In the genomic region with DNA sequence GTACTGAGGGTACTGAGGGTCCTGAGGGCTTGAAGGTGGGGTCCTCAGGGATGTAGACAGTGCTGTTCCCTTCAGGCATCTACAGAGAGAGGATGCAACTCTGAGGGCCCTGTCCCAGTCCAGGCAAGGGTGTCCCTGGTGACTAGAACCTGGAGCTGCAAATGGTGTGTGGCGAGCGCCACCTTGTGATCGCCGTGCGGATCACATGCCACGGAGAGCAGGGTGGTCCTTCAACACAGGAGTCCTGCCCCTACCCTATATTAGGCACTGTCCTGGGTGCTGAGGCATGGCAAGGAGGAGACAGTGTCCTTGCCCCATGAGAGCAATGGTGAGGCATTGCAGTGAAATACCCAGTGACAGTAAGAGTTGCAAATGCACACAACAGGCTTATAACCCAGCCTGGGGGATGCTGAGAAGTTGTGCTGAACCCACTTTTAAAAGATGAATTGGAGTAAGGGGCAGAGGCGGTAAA, we compare ENCODE assay signal across 9 cellular contexts. TPM values are rescaled to one million over a fixed set of nuclear protein-coding genes. Genes with fewer than 3 reads are reported as not detected.
A peak's percentile ranks its signal among the peaks of the same experiment; 100 is the strongest.
DNase-seq lines count a peak whose midpoint lies in the region; ATAC-seq and TF ChIP-seq lines count a peak whose summit lies in the region.
"Had no signal": no experiment of that assay in that cellular context is flagged by ENCODE, and none has a peak within 500 bp of the region (broad histone marks: within the 10 kb centered on the region; RNA-seq: fewer than 3 reads in every experiment).

No MANE protein-coding gene starts in this region.

- no peak overlapping the region for H3K9ac ChIP-seq in IMR-90 (ENCODE audit: low read depth, low read length)

- H3K18ac ChIP-seq in IMR-90 (ENCODE audit: low read depth, low read length): no peak overlapping the region

- H2BK15ac ChIP-seq in IMR-90 (ENCODE audit: low read depth, low read length): no peak overlapping the region

- POLR2A ChIA-PET in IMR-90 (lab: Charles Lee; ENCODE audit: unreplicated experiment): no interaction called here

- TF ChIP-seq POLR2A in IMR-90 (IDR thresholded peaks at IDR 0.05; ENCODE audit: low read depth, low read length): no peak

- no peak overlapping the region for H3K23ac ChIP-seq in IMR-90 (ENCODE audit: low read depth, low read length)

- no CpG with 5 or more reads among the region's 7 CpGs for WGBS in IMR-90 (ENCODE audit: extremely low coverage in 2 of 2, insufficient read length in 1 of 2), 2 experiments

- H3K14ac ChIP-seq in IMR-90 (replicated peaks; ENCODE audit: low read depth, low read length): no peak overlapping the region

- no TSS peak for BruUV-seq in IMR-90 (replicated peaks; lab: Mats Ljungman, UMichigan)

- H4K91ac ChIP-seq in IMR-90 (ENCODE audit: insufficient read depth, low read depth, low read length): no peak overlapping the region

- H3K4me3 ChIP-seq in IMR-90 (ENCODE audit: insufficient read depth, low read depth, low read length) (no peak overlapping the region), dorsolateral prefrontal cortex (no peak overlapping the region)

- CTCF ChIA-PET in activated naive CD4-positive, alpha-beta T cell treated with anti-CD3 and anti-CD28 coated beads for 36 hours (lab: Charles Lee): interaction anchor here (0.6 to 2.5 kb wide), 7 partner anchors 18 to 120 kb away, joined by 3 to 18 read pairs (median 4); no protein-coding TSS in a partner anchor
- CTCF ChIA-PET in IMR-90 (lab: Yijun Ruan, JAX): interaction anchor here (0.6 to 1.9 kb wide), 2 partner anchors 114 to 115 kb away, joined by 3 to 6 read pairs; no protein-coding TSS in a partner anchor

- TF ChIP-seq CTCF in IMR-90 (conservative IDR thresholded peaks at IDR 0.05; ENCODE audit: low read depth, low read length) (peak; percentile 75), dorsolateral prefrontal cortex (IDR thresholded peaks at IDR 0.05 in 54 of 56, conservative IDR thresholded peaks at IDR 0.05 in 2 of 56; ENCODE audit: low read depth in 1 of 56, partially characterized antibody in 56 of 56) (peak in 55 of 56 donors; percentile 25 to 77 (median 67))

- no peaks in the 10 kb centered on the region for H3K36me3 ChIP-seq in IMR-90 (ENCODE audit: control insufficient read depth, insufficient read depth, low read length)

- peak; percentile 84 for TF ChIP-seq RAD21 in IMR-90 (IDR thresholded peaks at IDR 0.05; ENCODE audit: low read length)

- ATAC-seq in IMR-90 (ENCODE audit: low read depth): peak; percentile 92
- no peak for ATAC-seq in GM19324 (IDR thresholded peaks at IDR 0.05; ENCODE audit: low FRiP score, unreplicated experiment)
- ATAC-seq in GM19328 (IDR thresholded peaks at IDR 0.05; ENCODE audit: unreplicated experiment): no peak

- H3K79me1 ChIP-seq in IMR-90 (ENCODE audit: low read depth in 1 of 2, low read length in 2 of 2): no peaks in the 10 kb centered on the region

- H2BK5ac ChIP-seq in IMR-90 (ENCODE audit: low read depth, low read length, poor library complexity, severe bottlenecking): no peak overlapping the region

- peaks cover 10% of the 10 kb centered on the region for H3K27me3 Mint-ChIP-seq in activated naive CD4-positive, alpha-beta T cell treated with anti-CD3 and anti-CD28 coated beads for 36 hours (ENCODE audit: low read depth)

- H3K4ac ChIP-seq in IMR-90 (ENCODE audit: low read depth, low read length): no peak overlapping the region

- H3K56ac ChIP-seq in IMR-90 (ENCODE audit: extremely low read depth, insufficient read depth, low read length): no peak overlapping the region

- H4K8ac ChIP-seq in IMR-90 (ENCODE audit: low read depth in 2 of 2, low read length in 2 of 2): no peak overlapping the region

- dilution Hi-C loops in IMR-90 (cut with HindIII; ENCODE audit: low sequenced_read_pairs, unreplicated experiment): no loop called here

- H3K27ac ChIP-seq in IMR-90 (ENCODE audit: insufficient read depth, low read length) (no peak overlapping the region), dorsolateral prefrontal cortex (no peak overlapping the region)

- no peaks in the 10 kb centered on the region for H3K9me1 ChIP-seq in IMR-90 (ENCODE audit: insufficient read depth, low read length)

- no peak overlapping the region for H2AK5ac ChIP-seq in IMR-90 (ENCODE audit: low read depth, low read length)

- peaks cover 4% of the 10 kb centered on the region for H3K9me3 Mint-ChIP-seq in activated naive CD4-positive, alpha-beta T cell treated with anti-CD3 and anti-CD28 coated beads for 36 hours

- no peak overlapping the region for H2BK20ac ChIP-seq in IMR-90 (ENCODE audit: low read depth, low read length)

- in situ Hi-C loops in IMR-90 (cut with MboI; ENCODE audit: low sequenced_read_pairs): no loop called here

- H3K27me3 ChIP-seq in IMR-90 (ENCODE audit: control insufficient read depth, insufficient read depth, low read length): peaks cover 32% of the 10 kb centered on the region
- H3K27me3 ChIP-seq in dorsolateral prefrontal cortex: peaks cover 0 to 20% (median 0%) of the 10 kb centered on the region in 45 donors

- peak; percentile 63 for DNase-seq in activated naive CD4-positive, alpha-beta T cell treated with anti-CD3 and anti-CD28 coated beads for 36 hours
- no peak for DNase-seq in activated naive CD4-positive, alpha-beta T cell treated with anti-CD3 and anti-CD28 coated beads, Interleukin-2, amount 50 U/mL, for 16 hours
- DNase-seq in IMR-90 (peak; percentile 47), SK-N-DZ (ENCODE audit: low spot score) (peak; percentile 83), dorsolateral prefrontal cortex (peak in 9 of 10 donors; percentile 38 to 76 (median 57)), myocyte (ENCODE audit: low read depth) (peak; percentile 49)

- H3K9me3 ChIP-seq in IMR-90 (ENCODE audit: control insufficient read depth, insufficient read depth, low read length): no peaks in the 10 kb centered on the region

- no peaks in the 10 kb centered on the region for H4K20me1 ChIP-seq in IMR-90 (ENCODE audit: insufficient read depth, low read length)

- intact Hi-C loops in activated naive CD4-positive, alpha-beta T cell treated with anti-CD3 and anti-CD28 coated beads for 36 hours (cut with micrococcal nuclease): loop anchor here (1.0 to 2.0 kb wide), 4 partner anchors 30 to 115 kb away; no protein-coding TSS in a partner anchor
- intact Hi-C loops in IMR-90 (cut with micrococcal nuclease) (loop anchor here (1.0 kb wide), 1 partner anchor 115 kb away; no protein-coding TSS in a partner anchor), dorsolateral prefrontal cortex (cut with DNase I) (loop anchor here (2.0 to 5.0 kb wide), 2 partner anchors 114 to 116 kb away; no protein-coding TSS in a partner anchor)

- no peak overlapping the region for H3K4me3 Mint-ChIP-seq in activated naive CD4-positive, alpha-beta T cell treated with anti-CD3 and anti-CD28 coated beads for 36 hours

- no peak overlapping the region for H2BK120ac ChIP-seq in IMR-90 (ENCODE audit: low read depth, low read length)

- no peaks in the 10 kb centered on the region for H3K4me1 ChIP-seq in IMR-90 (ENCODE audit: control insufficient read depth, insufficient read depth, low read length)

- H3K4me1 Mint-ChIP-seq in activated naive CD4-positive, alpha-beta T cell treated with anti-CD3 and anti-CD28 coated beads for 36 hours (ENCODE audit: low read depth): peaks cover 2% of the 10 kb centered on the region

- no peak overlapping the region for H2AK9ac ChIP-seq in IMR-90 (replicated peaks; ENCODE audit: low read depth, low read length, poor library complexity)

- no peaks in the 10 kb centered on the region for H3K36me3 Mint-ChIP-seq in activated naive CD4-positive, alpha-beta T cell treated with anti-CD3 and anti-CD28 coated beads for 36 hours (ENCODE audit: low read depth)

- H3K27ac Mint-ChIP-seq in activated naive CD4-positive, alpha-beta T cell treated with anti-CD3 and anti-CD28 coated beads for 36 hours: no peak overlapping the region

- no peak overlapping the region for H4K5ac ChIP-seq in IMR-90 (ENCODE audit: low read depth, low read length)

- no peak overlapping the region for H3K4me2 ChIP-seq in IMR-90 (ENCODE audit: low read depth, low read length)

- peak overlapping the region; percentile 47 for H2AFZ ChIP-seq in IMR-90 (replicated peaks; ENCODE audit: low read length, poor library complexity)

TF ChIP-seq in IMR-90, 13 proteins besides CTCF, POLR2A, EP300 and RAD21:
- TF ChIP-seq SMC3 (IDR thresholded peaks at IDR 0.05; ENCODE audit: low read depth, low read length) (peak; percentile 56), BHLHE40 (IDR thresholded peaks at IDR 0.05; ENCODE audit: low read depth, low read length) (no peak)
TF ChIP-seq in IMR-90: peak in this region for 1.

RNA-seq across cellular contexts. Expression of a gene that starts 23.6 kb away (rescaled TPM):
- total RNA-seq in activated naive CD4-positive, alpha-beta T cell treated with anti-CD3 and anti-CD28 coated beads for 36 hours: not detected
- total RNA-seq in IMR-90 (2012; rRNA removed) (not detected in 2 replicates), dorsolateral prefrontal cortex (10 to 100 TPM in 28 of 120 experiments, 1 to 10 TPM in 92; 3.5 to 13.9 (median 8.1) TPM), myocyte (not detected in 2 replicates)
- polyA plus RNA-seq in IMR-90 (2012; rRNA removed): not detected in 2 replicates
- not detected in 2 replicates for polyA plus RNA-seq in IMR-90 (2012; cell fraction: cytosol; rRNA removed)
- not detected in 2 replicates for polyA plus RNA-seq in IMR-90 (2012; cell fraction: nucleus; rRNA removed; ENCODE audit: low replicate concordance)
- polyA plus RNA-seq in SK-N-DZ (2014; cell fraction: cytosol; rRNA removed): not detected in 2 replicates
- polyA plus RNA-seq in SK-N-DZ (2014; cell fraction: nucleus; rRNA removed): not detected in 2 replicates
- not detected for polyA plus RNA-seq in myocyte (2012)
- total RNA-seq: glomerular endothelial cell had no signal
